24 cellular contexts compared by ENCODE assay signal in the genomic region with DNA sequence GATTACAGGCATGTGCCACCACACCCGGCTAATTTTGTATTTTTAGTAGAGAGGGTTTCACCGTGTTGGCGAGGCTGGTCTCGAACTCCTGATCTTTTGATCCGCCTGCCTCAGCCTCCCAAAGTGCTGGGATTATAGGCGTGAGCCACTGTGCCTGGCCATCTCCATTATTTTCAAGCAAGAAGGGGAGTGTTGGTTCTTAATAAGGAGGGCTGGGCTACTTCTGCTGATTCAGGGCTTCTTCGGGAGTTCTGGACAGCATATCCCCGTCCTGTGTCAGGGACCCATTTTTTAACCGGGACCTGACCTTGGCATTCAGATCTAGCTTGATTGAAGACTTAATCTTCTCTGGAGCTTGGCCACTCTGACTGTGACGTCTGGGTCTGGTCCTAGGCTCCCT.
"Had no signal": no experiment of that assay in that cellular context is flagged by ENCODE, and none has a peak within 500 bp of the region (broad histone marks: within the 10 kb centered on the region; RNA-seq: fewer than 3 reads in every experiment).

No MANE protein-coding gene starts in this region.

- H3K36me3 Mint-ChIP-seq: activated CD4-positive, alpha-beta memory T cell treated with anti-CD3 and anti-CD28 coated beads for 36 hours; activated naive CD8-positive, alpha-beta T cell had no signal

- H3K4me1 Mint-ChIP-seq: activated CD4-positive, alpha-beta T cell treated with anti-CD3 and anti-CD28 coated beads for 36 hours; activated CD4-positive, alpha-beta T cell treated with anti-CD3 and anti-CD28 coated beads, Interleukin-2, amount 10 ng/mL, durations not matched to agents 24 days and 14 days; central memory CD8-positive, alpha-beta T cell had no signal

- H3K36me3 ChIP-seq: brain microvascular endothelial cell had no signal

- H3K9me3 Mint-ChIP-seq: activated CD4-positive, alpha-beta memory T cell treated with anti-CD3 and anti-CD28 coated beads for 36 hours; activated CD4-positive, alpha-beta T cell treated with anti-CD3 and anti-CD28 coated beads, Interleukin-2, amount 10 ng/mL, durations not matched to agents 24 days and 14 days; activated T-cell treated with anti-CD3 and anti-CD28 coated beads, Interleukin-2, amount 50 U/mL, for 4 hours; activated T-helper 17 cell treated with anti-CD3 and anti-CD28 coated beads, Interleukin-2, amount 50 U/mL, for 72 hours; central memory CD8-positive, alpha-beta T cell had no signal

- H3K4me3 Mint-ChIP-seq: activated CD4-positive, alpha-beta memory T cell treated with anti-CD3 and anti-CD28 coated beads for 36 hours; activated CD4-positive, alpha-beta T cell treated with anti-CD3 and anti-CD28 coated beads for 36 hours; activated CD4-positive, alpha-beta T cell treated with anti-CD3 and anti-CD28 coated beads, Interleukin-2, amount 10 ng/mL, durations not matched to agents 24 days and 14 days; activated CD8-positive, alpha-beta T cell treated with anti-CD3 and anti-CD28 coated beads, Interleukin-2, amount 10 ng/mL, durations not matched to agents 7 days and 5 days; activated naive CD8-positive, alpha-beta T cell; activated T-cell treated with anti-CD3 and anti-CD28 coated beads, Interleukin-2, amount 50 U/mL, for 4 hours; activated T-helper 17 cell treated with anti-CD3 and anti-CD28 coated beads, Interleukin-2, amount 50 U/mL, for 72 hours; central memory CD8-positive, alpha-beta T cell had no signal

- H3K27ac ChIP-seq: brain microvascular endothelial cell, epithelial cell of prostate had no signal

- H3K27me3 Mint-ChIP-seq: activated CD4-positive, alpha-beta memory T cell treated with anti-CD3 and anti-CD28 coated beads for 36 hours; activated CD4-positive, alpha-beta T cell treated with anti-CD3 and anti-CD28 coated beads, Interleukin-2, amount 10 ng/mL, durations not matched to agents 24 days and 14 days; activated naive CD8-positive, alpha-beta T cell; activated T-helper 17 cell treated with anti-CD3 and anti-CD28 coated beads, Interleukin-2, amount 50 U/mL, for 72 hours had no signal

- H3K27me3 ChIP-seq: brain microvascular endothelial cell had no signal

- H3K27ac Mint-ChIP-seq: activated CD4-positive, alpha-beta memory T cell treated with anti-CD3 and anti-CD28 coated beads for 36 hours; activated CD4-positive, alpha-beta T cell treated with anti-CD3 and anti-CD28 coated beads for 36 hours; activated CD4-positive, alpha-beta T cell treated with anti-CD3 and anti-CD28 coated beads, Interleukin-2, amount 10 ng/mL, durations not matched to agents 24 days and 14 days; activated CD8-positive, alpha-beta T cell treated with anti-CD3 and anti-CD28 coated beads, Interleukin-2, amount 10 ng/mL, durations not matched to agents 7 days and 5 days; activated naive CD8-positive, alpha-beta T cell; activated T-helper 17 cell treated with anti-CD3 and anti-CD28 coated beads, Interleukin-2, amount 50 U/mL, for 72 hours had no signal

- DNase-seq: activated CD4-positive, alpha-beta memory T cell treated with anti-CD3 and anti-CD28 coated beads for 36 hours; activated CD4-positive, alpha-beta T cell treated with anti-CD3 and anti-CD28 coated beads for 36 hours; activated CD4-positive, alpha-beta T cell treated with anti-CD3 and anti-CD28 coated beads, Interleukin-2, amount 10 ng/mL, durations not matched to agents 24 days and 14 days; activated CD4-positive, CD25-positive, alpha-beta regulatory T cell; activated CD4-positive, CD25-positive, alpha-beta regulatory T cell treated with anti-CD3 and anti-CD28 coated beads, Interleukin-2, amount 50 U/mL, for 72 hours; activated CD8-positive, alpha-beta T cell treated with anti-CD3 and anti-CD28 coated beads, Interleukin-2, amount 10 ng/mL, durations not matched to agents 7 days and 5 days; activated effector memory CD4-positive, alpha-beta T cell treated with Interleukin-2 at 50 U/mL for 16 hours; activated gamma-delta T cell treated with Interleukin-2 at 50 U/mL for 16 hours; activated naive CD4-positive, alpha-beta T cell treated with anti-CD3 and anti-CD28 coated beads, Interleukin-2, amount 50 U/mL, for 16 hours; activated naive CD4-positive, alpha-beta T cell treated with Interleukin-2 at 50 U/mL for 16 hours; activated T-cell treated with anti-CD3 and anti-CD28 coated beads, Interleukin-2, amount 50 U/mL, for 4 hours; amniotic stem cell; anterior cingulate cortex; brain microvascular endothelial cell; cortex of kidney; dermis blood vessel endothelial cell; effector CD8-positive, alpha-beta T cell; foreskin fibroblast; T-helper 1 cell; T-helper 2 cell had no signal
